In the genomic region with DNA sequence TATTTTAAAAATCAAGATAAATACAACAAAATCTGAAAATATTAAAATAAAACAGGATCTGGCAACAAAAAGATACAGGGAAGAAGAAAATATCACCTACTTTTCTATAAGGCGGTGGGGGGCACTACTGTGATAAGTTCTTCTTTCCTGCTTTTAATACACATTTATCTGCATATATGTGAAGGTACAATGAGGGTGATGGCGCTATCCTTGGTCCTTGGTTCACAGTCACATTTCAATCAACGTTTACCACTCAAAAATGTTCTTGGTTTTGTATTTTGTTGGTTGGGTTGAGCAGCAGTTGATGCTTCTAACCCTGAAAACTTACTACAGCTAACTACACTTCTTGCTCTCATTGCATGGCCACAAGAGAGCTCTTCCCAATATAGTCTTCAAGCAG, we compare ENCODE assay signal across 3 cellular contexts.
A peak's percentile ranks its signal among the peaks of the same experiment; 100 is the strongest.
TF ChIP-seq lines count a peak whose summit lies in the region.

No MANE protein-coding gene starts in this region.

TF ChIP-seq in SK-N-SH, 30 proteins besides CTCF, POLR2A, EP300 and RAD21:
- TF ChIP-seq EZH2phosphoT487 (IDR thresholded peaks at IDR 0.05; ENCODE audit: borderline replicate concordance, low read depth) (no peak), MXI1 (IDR thresholded peaks at IDR 0.05; ENCODE audit: low read depth, low read length) (no peak), CHD2 (IDR thresholded peaks at IDR 0.05; ENCODE audit: low read length, partially characterized antibody) (no peak)
- TF ChIP-seq, protein P1, sequence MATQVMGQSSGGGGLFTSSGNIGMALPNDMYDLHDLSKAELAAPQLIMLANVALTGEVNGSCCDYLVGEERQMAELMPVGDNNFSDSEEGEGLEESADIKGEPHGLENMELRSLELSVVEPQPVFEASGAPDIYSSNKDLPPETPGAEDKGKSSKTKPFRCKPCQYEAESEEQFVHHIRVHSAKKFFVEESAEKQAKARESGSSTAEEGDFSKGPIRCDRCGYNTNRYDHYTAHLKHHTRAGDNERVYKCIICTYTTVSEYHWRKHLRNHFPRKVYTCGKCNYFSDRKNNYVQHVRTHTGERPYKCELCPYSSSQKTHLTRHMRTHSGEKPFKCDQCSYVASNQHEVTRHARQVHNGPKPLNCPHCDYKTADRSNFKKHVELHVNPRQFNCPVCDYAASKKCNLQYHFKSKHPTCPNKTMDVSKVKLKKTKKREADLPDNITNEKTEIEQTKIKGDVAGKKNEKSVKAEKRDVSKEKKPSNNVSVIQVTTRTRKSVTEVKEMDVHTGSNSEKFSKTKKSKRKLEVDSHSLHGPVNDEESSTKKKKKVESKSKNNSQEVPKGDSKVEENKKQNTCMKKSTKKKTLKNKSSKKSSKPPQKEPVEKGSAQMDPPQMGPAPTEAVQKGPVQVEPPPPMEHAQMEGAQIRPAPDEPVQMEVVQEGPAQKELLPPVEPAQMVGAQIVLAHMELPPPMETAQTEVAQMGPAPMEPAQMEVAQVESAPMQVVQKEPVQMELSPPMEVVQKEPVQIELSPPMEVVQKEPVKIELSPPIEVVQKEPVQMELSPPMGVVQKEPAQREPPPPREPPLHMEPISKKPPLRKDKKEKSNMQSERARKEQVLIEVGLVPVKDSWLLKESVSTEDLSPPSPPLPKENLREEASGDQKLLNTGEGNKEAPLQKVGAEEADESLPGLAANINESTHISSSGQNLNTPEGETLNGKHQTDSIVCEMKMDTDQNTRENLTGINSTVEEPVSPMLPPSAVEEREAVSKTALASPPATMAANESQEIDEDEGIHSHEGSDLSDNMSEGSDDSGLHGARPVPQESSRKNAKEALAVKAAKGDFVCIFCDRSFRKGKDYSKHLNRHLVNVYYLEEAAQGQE (IDR thresholded peaks at IDR 0.05; ENCODE audit: low read depth, low read length), result peak; percentile 73; the same call in 1 of the 2 replicates
TF ChIP-seq in SK-N-SH: peak in this region for 1.

TF ChIP-seq in SK-N-SH treated with all-trans-retinoic acid at 6 μM for 48 hours, 23 proteins besides CTCF, POLR2A, EP300 and RAD21:
- TF ChIP-seq, protein P2, sequence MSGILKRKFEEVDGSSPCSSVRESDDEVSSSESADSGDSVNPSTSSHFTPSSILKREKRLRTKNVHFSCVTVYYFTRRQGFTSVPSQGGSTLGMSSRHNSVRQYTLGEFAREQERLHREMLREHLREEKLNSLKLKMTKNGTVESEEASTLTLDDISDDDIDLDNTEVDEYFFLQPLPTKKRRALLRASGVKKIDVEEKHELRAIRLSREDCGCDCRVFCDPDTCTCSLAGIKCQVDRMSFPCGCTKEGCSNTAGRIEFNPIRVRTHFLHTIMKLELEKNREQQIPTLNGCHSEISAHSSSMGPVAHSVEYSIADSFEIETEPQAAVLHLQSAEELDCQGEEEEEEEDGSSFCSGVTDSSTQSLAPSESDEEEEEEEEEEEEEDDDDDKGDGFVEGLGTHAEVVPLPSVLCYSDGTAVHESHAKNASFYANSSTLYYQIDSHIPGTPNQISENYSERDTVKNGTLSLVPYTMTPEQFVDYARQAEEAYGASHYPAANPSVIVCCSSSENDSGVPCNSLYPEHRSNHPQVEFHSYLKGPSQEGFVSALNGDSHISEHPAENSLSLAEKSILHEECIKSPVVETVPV (CRISPR knock-in tag; IDR thresholded peaks at IDR 0.05), result no peak
- no peak for TF ChIP-seq ZC3H10 (CRISPR knock-in tag; IDR thresholded peaks at IDR 0.05)
- no peak for TF ChIP-seq PPARA (CRISPR knock-in tag; IDR thresholded peaks at IDR 0.05; ENCODE audit: borderline replicate concordance)
- TF ChIP-seq, protein P3, sequence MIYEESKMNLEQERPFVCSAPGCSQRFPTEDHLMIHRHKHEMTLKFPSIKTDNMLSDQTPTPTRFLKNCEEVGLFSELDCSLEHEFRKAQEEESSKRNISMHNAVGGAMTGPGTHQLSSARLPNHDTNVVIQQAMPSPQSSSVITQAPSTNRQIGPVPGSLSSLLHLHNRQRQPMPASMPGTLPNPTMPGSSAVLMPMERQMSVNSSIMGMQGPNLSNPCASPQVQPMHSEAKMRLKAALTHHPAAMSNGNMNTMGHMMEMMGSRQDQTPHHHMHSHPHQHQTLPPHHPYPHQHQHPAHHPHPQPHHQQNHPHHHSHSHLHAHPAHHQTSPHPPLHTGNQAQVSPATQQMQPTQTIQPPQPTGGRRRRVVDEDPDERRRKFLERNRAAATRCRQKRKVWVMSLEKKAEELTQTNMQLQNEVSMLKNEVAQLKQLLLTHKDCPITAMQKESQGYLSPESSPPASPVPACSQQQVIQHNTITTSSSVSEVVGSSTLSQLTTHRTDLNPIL (CRISPR knock-in tag; IDR thresholded peaks at IDR 0.05; ENCODE audit: low read depth), result no peak
- TF ChIP-seq SNAI2 (CRISPR knock-in tag; IDR thresholded peaks at IDR 0.05), result no peak
- TF ChIP-seq RARB (CRISPR knock-in tag; IDR thresholded peaks at IDR 0.05), result no peak
- no peak for TF ChIP-seq ESRRG (CRISPR knock-in tag; IDR thresholded peaks at IDR 0.05)
- no peak for TF ChIP-seq CSDC2 (CRISPR knock-in tag; IDR thresholded peaks at IDR 0.05)
- TF ChIP-seq BACH2 (CRISPR knock-in tag; IDR thresholded peaks at IDR 0.05; ENCODE audit: borderline replicate concordance), result no peak
- TF ChIP-seq ZFP30 (CRISPR knock-in tag; IDR thresholded peaks at IDR 0.05), result no peak
- no peak for TF ChIP-seq TOX (CRISPR knock-in tag; IDR thresholded peaks at IDR 0.05; ENCODE audit: borderline replicate concordance)
- no peak for TF ChIP-seq ZFP3 (CRISPR knock-in tag; IDR thresholded peaks at IDR 0.05)
- TF ChIP-seq ZNF565 (CRISPR knock-in tag; conservative IDR thresholded peaks at IDR 0.05; ENCODE audit: low read depth), result no peak
- TF ChIP-seq ZNF8 (CRISPR knock-in tag; IDR thresholded peaks at IDR 0.05), result no peak
- no peak for TF ChIP-seq ZNF70 (CRISPR knock-in tag; IDR thresholded peaks at IDR 0.05)
- TF ChIP-seq, protein P4, sequence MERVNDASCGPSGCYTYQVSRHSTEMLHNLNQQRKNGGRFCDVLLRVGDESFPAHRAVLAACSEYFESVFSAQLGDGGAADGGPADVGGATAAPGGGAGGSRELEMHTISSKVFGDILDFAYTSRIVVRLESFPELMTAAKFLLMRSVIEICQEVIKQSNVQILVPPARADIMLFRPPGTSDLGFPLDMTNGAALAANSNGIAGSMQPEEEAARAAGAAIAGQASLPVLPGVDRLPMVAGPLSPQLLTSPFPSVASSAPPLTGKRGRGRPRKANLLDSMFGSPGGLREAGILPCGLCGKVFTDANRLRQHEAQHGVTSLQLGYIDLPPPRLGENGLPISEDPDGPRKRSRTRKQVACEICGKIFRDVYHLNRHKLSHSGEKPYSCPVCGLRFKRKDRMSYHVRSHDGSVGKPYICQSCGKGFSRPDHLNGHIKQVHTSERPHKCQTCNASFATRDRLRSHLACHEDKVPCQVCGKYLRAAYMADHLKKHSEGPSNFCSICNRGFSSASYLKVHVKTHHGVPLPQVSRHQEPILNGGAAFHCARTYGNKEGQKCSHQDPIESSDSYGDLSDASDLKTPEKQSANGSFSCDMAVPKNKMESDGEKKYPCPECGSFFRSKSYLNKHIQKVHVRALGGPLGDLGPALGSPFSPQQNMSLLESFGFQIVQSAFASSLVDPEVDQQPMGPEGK (CRISPR knock-in tag; IDR thresholded peaks at IDR 0.05; ENCODE audit: borderline replicate concordance), result no peak
- TF ChIP-seq, protein P5, sequence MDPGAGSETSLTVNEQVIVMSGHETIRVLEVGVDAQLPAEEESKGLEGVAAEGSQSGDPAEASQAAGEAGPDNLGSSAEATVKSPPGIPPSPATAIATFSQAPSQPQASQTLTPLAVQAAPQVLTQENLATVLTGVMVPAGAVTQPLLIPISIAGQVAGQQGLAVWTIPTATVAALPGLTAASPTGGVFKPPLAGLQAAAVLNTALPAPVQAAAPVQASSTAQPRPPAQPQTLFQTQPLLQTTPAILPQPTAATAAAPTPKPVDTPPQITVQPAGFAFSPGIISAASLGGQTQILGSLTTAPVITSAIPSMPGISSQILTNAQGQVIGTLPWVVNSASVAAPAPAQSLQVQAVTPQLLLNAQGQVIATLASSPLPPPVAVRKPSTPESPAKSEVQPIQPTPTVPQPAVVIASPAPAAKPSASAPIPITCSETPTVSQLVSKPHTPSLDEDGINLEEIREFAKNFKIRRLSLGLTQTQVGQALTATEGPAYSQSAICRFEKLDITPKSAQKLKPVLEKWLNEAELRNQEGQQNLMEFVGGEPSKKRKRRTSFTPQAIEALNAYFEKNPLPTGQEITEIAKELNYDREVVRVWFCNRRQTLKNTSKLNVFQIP (CRISPR knock-in tag; IDR thresholded peaks at IDR 0.05; ENCODE audit: borderline replicate concordance, low read depth), result no peak

TF ChIP-seq in IMR-90, 13 proteins besides CTCF, POLR2A, EP300 and RAD21:
- no peak for TF ChIP-seq MAFK (IDR thresholded peaks at IDR 0.05; ENCODE audit: low read depth, low read length)
